Comparison of ENCODE assay signal across 12 cellular contexts in genomic region chr11:18611196-18611595, GRCh38. TPM values are rescaled to one million over a fixed set of nuclear protein-coding genes. Genes with fewer than 3 reads are reported as not detected.
"Had no signal": no experiment of that assay in that cellular context is flagged by ENCODE, and none has a peak within 500 bp of the region (broad histone marks: within the 10 kb centered on the region; RNA-seq: fewer than 3 reads in every experiment).

No MANE protein-coding gene starts in this region.

- H3K4me1 ChIP-seq: esophagus squamous epithelium, gastrocnemius medialis had no signal

- H3K27me3 ChIP-seq: esophagus squamous epithelium, gastrocnemius medialis, heart right ventricle, spleen had no signal

- H3K27ac ChIP-seq: esophagus squamous epithelium, gastrocnemius medialis, heart right ventricle, spleen had no signal

- H3K9me3 ChIP-seq: esophagus squamous epithelium, gastrocnemius medialis, heart right ventricle, spleen had no signal

- DNase-seq: esophagus squamous epithelium; gastrocnemius medialis; heart right ventricle; mammary epithelial cell; natural killer cell; posterior cingulate gyrus; spleen; stimulated activated CD4-positive, alpha-beta T cell treated with anti-CD3 and anti-CD28 coated beads, Interleukin-15, amount 100 ng/mL, for 24 hours; stimulated activated CD4-positive, alpha-beta T cell treated with anti-CD3 and anti-CD28 coated beads, Interleukin-1b, Interleukin-23, amount 100 ng/mL, for 48 hours; stimulated activated CD4-positive, alpha-beta T cell treated with anti-CD3 and anti-CD28 coated beads, Interleukin-4, amount 100 ng/mL, for 4 hours; stimulated activated naive CD4-positive, alpha-beta T cell had no signal

- H3K4me3 ChIP-seq: esophagus squamous epithelium, gastrocnemius medialis, heart right ventricle, spleen had no signal

RNA-seq across cellular contexts. Expression of gene MISFA, which starts 11.6 kb away (rescaled TPM):
- total RNA-seq: skeletal muscle tissue had no signal
